In genomic region chr17:79366988-79367571, GRCh38 we compare ENCODE assay signal across 35 cellular contexts.
"Had no signal": no experiment of that assay in that cellular context is flagged by ENCODE, and none has a peak within 500 bp of the region (broad histone marks: within the 10 kb centered on the region; RNA-seq: fewer than 3 reads in every experiment).

No MANE protein-coding gene starts in this region.

- H3K4me2 ChIP-seq: KMS-11 had no signal

- H3K9me3 Mint-ChIP-seq: activated CD4-positive, alpha-beta memory T cell treated with anti-CD3 and anti-CD28 coated beads, Interleukin-2, amount 10 ng/mL, durations not matched to agents 7 days and 5 days; activated naive CD4-positive, alpha-beta T cell treated with anti-CD3 and anti-CD28 coated beads, Interleukin-2, amount 10 ng/mL, durations not matched to agents 7 days and 5 days; activated naive CD8-positive, alpha-beta T cell treated with anti-CD3 and anti-CD28 coated beads, Interleukin-2, amount 50 U/mL, for 24 hours had no signal

- DNase-seq: activated CD4-positive, alpha-beta memory T cell treated with anti-CD3 and anti-CD28 coated beads, Interleukin-2, amount 10 ng/mL, durations not matched to agents 7 days and 5 days; activated CD4-positive, alpha-beta T cell treated with anti-CD3 and anti-CD28 coated beads for 1 hour; activated CD4-positive, alpha-beta T cell treated with anti-CD3 and anti-CD28 coated beads for 48 hours; activated CD4-positive, CD25-positive, alpha-beta regulatory T cell; activated CD8-positive, alpha-beta memory T cell treated with anti-CD3 and anti-CD28 coated beads for 24 hours; activated CD8-positive, alpha-beta memory T cell treated with anti-CD3 and anti-CD28 coated beads, Interleukin-2, amount 10 ng/mL, durations not matched to agents 7 days and 5 days; activated CD8-positive, alpha-beta memory T cell treated with anti-CD3 and anti-CD28 coated beads, Interleukin-2, amount 50 U/mL, for 48 hours; activated effector memory CD4-positive, alpha-beta T cell treated with Interleukin-2 at 50 U/mL for 16 hours; activated naive CD4-positive, alpha-beta T cell treated with anti-CD3 and anti-CD28 coated beads, Interleukin-2, amount 10 ng/mL, durations not matched to agents 7 days and 5 days; activated naive CD8-positive, alpha-beta T cell treated with anti-CD3 and anti-CD28 coated beads, Interleukin-2, amount 50 U/mL, for 24 hours; activated T-cell treated with anti-CD3 and anti-CD28 coated beads, Interleukin-2, amount 50 U/mL, for 48 hours; anterior cingulate cortex; central memory CD4-positive, alpha-beta T cell; MM.1S; NCI-H146; NCI-H187; NCI-H2029 treated with DMSO at 0.1 percent for 48 hours; NCI-H2107; NCI-H2171; NCI-H510A; NCI-H526; NCI-H748 treated with DMSO at 0.1 percent for 48 hours; NK-92 treated with Interleukin-12 subunit alpha and Interleukin-12 subunit beta, amount 100 ng/mL, for 24 hours; PC-3; Peyer's patch; RPMI8226; SIG-M5; SW 1271; T-helper 2 cell; T-helper 9 cell had no signal

- H3K27ac Mint-ChIP-seq: activated CD4-positive, alpha-beta memory T cell treated with anti-CD3 and anti-CD28 coated beads, Interleukin-2, amount 10 ng/mL, durations not matched to agents 7 days and 5 days; activated CD8-positive, alpha-beta memory T cell treated with anti-CD3 and anti-CD28 coated beads, Interleukin-2, amount 10 ng/mL, durations not matched to agents 7 days and 5 days; activated naive CD4-positive, alpha-beta T cell treated with anti-CD3 and anti-CD28 coated beads, Interleukin-2, amount 10 ng/mL, durations not matched to agents 7 days and 5 days; activated naive CD8-positive, alpha-beta T cell; activated naive CD8-positive, alpha-beta T cell treated with anti-CD3 and anti-CD28 coated beads, Interleukin-2, amount 50 U/mL, for 24 hours had no signal

- H3K36me3 ChIP-seq: Peyer's patch had no signal

- H3K27ac ChIP-seq: KMS-11, Peyer's patch, VCaP had no signal

- H3K4me1 ChIP-seq: Peyer's patch had no signal

- H3K9ac ChIP-seq: KMS-11 had no signal

- H3K36me3 Mint-ChIP-seq: activated CD8-positive, alpha-beta memory T cell treated with anti-CD3 and anti-CD28 coated beads, Interleukin-2, amount 10 ng/mL, durations not matched to agents 7 days and 5 days; activated naive CD4-positive, alpha-beta T cell treated with anti-CD3 and anti-CD28 coated beads, Interleukin-2, amount 10 ng/mL, durations not matched to agents 7 days and 5 days; activated naive CD8-positive, alpha-beta T cell; brain had no signal

- H3K9me3 ChIP-seq: Peyer's patch had no signal

- H3K4me3 ChIP-seq: Peyer's patch had no signal

- H3K4me1 Mint-ChIP-seq: activated CD4-positive, alpha-beta memory T cell treated with anti-CD3 and anti-CD28 coated beads, Interleukin-2, amount 10 ng/mL, durations not matched to agents 7 days and 5 days; activated CD8-positive, alpha-beta memory T cell treated with anti-CD3 and anti-CD28 coated beads, Interleukin-2, amount 10 ng/mL, durations not matched to agents 7 days and 5 days; activated naive CD4-positive, alpha-beta T cell treated with anti-CD3 and anti-CD28 coated beads, Interleukin-2, amount 10 ng/mL, durations not matched to agents 7 days and 5 days; activated naive CD8-positive, alpha-beta T cell treated with anti-CD3 and anti-CD28 coated beads, Interleukin-2, amount 50 U/mL, for 24 hours had no signal

- ATAC-seq: activated CD8-positive, alpha-beta memory T cell treated with anti-CD3 and anti-CD28 coated beads, Interleukin-2, amount 10 ng/mL, durations not matched to agents 7 days and 5 days; activated naive CD8-positive, alpha-beta T cell treated with anti-CD3 and anti-CD28 coated beads, Interleukin-2, amount 50 U/mL, for 24 hours; PC-3; SK-N-SH treated with all-trans-retinoic acid at 6 μM for 48 hours had no signal

- H3K27me3 Mint-ChIP-seq: activated CD4-positive, alpha-beta memory T cell treated with anti-CD3 and anti-CD28 coated beads, Interleukin-2, amount 10 ng/mL, durations not matched to agents 7 days and 5 days; activated CD8-positive, alpha-beta memory T cell treated with anti-CD3 and anti-CD28 coated beads, Interleukin-2, amount 10 ng/mL, durations not matched to agents 7 days and 5 days had no signal

- H3K4me3 Mint-ChIP-seq: activated CD4-positive, alpha-beta memory T cell treated with anti-CD3 and anti-CD28 coated beads, Interleukin-2, amount 10 ng/mL, durations not matched to agents 7 days and 5 days; activated CD8-positive, alpha-beta memory T cell treated with anti-CD3 and anti-CD28 coated beads, Interleukin-2, amount 10 ng/mL, durations not matched to agents 7 days and 5 days; activated naive CD4-positive, alpha-beta T cell treated with anti-CD3 and anti-CD28 coated beads, Interleukin-2, amount 10 ng/mL, durations not matched to agents 7 days and 5 days; activated naive CD8-positive, alpha-beta T cell; activated naive CD8-positive, alpha-beta T cell treated with anti-CD3 and anti-CD28 coated beads, Interleukin-2, amount 50 U/mL, for 24 hours had no signal

- H3K27me3 ChIP-seq: Peyer's patch had no signal
